12 cellular contexts compared by ENCODE assay signal in the genomic region with DNA sequence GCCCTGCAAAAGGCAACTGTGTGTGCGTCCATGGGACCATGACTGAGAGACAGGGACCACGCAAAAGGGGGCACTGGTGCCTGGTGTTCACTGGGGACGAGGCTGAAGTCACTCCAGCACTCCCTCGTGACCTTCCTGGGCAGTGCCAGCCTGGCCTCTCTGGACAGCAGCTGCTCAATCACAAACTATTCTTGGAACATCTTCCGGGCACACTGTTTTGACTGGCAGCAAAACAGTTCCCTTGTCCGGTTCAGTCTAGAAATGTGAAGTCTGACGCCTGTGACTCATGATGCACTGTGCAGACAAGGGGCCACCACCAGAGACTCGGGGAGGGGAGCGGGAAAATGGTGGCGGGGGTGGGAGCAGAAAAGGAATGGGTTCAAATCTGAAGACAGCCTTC. TPM values are rescaled to one million over a fixed set of nuclear protein-coding genes. Genes with fewer than 3 reads are reported as not detected.
DNase-seq lines count a peak whose midpoint lies in the region; ATAC-seq and TF ChIP-seq lines count a peak whose summit lies in the region.
"Had no signal": no experiment of that assay in that cellular context is flagged by ENCODE, and none has a peak within 500 bp of the region (broad histone marks: within the 10 kb centered on the region; RNA-seq: fewer than 3 reads in every experiment).

No MANE protein-coding gene starts in this region.

- H3K27me3 ChIP-seq in CD4-positive, alpha-beta T cell (ENCODE audit: control insufficient read depth, insufficient read depth, low read length) = no peaks in the 10 kb centered on the region
- no peaks in the 10 kb centered on the region for H3K27me3 ChIP-seq in WERI-Rb-1 (ENCODE audit: insufficient read depth, low read depth, severe bottlenecking)
- H3K27me3 ChIP-seq: BLaER1, esophagus squamous epithelium had no signal

- peaks cover 36% of the 10 kb centered on the region for H3K4me1 Mint-ChIP-seq in CD4-positive, alpha-beta T cell (ENCODE audit: low read depth)

- no peak for TF ChIP-seq CTCF in CD4-positive, alpha-beta T cell (IDR thresholded peaks at IDR 0.05)
- TF ChIP-seq CTCF in WERI-Rb-1 (IDR thresholded peaks at IDR 0.05; ENCODE audit: low read depth, low read length) = no peak

- H3K9me3 Mint-ChIP-seq in CD4-positive, alpha-beta T cell = no peaks in the 10 kb centered on the region

- no peak overlapping the region for H3K4me3 ChIP-seq in WERI-Rb-1 (ENCODE audit: low read depth, low read length)
- H3K4me3 ChIP-seq: BLaER1, esophagus squamous epithelium had no signal

- peak overlapping the region; percentile 20 for H3K27ac Mint-ChIP-seq in CD4-positive, alpha-beta T cell

- CTCF ChIA-PET in CD4-positive, alpha-beta T cell (lab: Charles Lee) = no interaction called here

- no peaks in the 10 kb centered on the region for H3K9me3 ChIP-seq in CD4-positive, alpha-beta T cell (ENCODE audit: control insufficient read depth, low read length)
- no peaks in the 10 kb centered on the region for H3K9me3 ChIP-seq in WERI-Rb-1 (ENCODE audit: severe bottlenecking)
- H3K9me3 ChIP-seq: BLaER1, esophagus squamous epithelium had no signal

- POLR2A ChIA-PET in CD4-positive, alpha-beta T cell (lab: Charles Lee) = no interaction called here

- no peak overlapping the region for H3K27ac ChIP-seq in CD4-positive, alpha-beta T cell (ENCODE audit: low read depth, low read length)
- H3K27ac ChIP-seq in WERI-Rb-1 = no peak overlapping the region
- H3K27ac ChIP-seq: BLaER1 had no signal

- H3K36me3 Mint-ChIP-seq in CD4-positive, alpha-beta T cell (ENCODE audit: low read depth) = peaks cover 9% of the 10 kb centered on the region

- intact Hi-C loops in CD4-positive, alpha-beta T cell (cut with DNase I, micrococcal nuclease) = no loop called here
- intact Hi-C loops in left cardiac atrium (cut with DNase I) (no loop called here), sciatic nerve (cut with DNase I) (no loop called here)

- no peaks in the 10 kb centered on the region for H3K27me3 Mint-ChIP-seq in CD4-positive, alpha-beta T cell

- peaks cover 3% of the 10 kb centered on the region; the same call in 1 of the 2 replicates for H3K36me3 ChIP-seq in WERI-Rb-1

- H3K4me3 Mint-ChIP-seq in CD4-positive, alpha-beta T cell = no peak overlapping the region

- DNase-seq in CD4-positive, alpha-beta T cell = no peak
- DNase-seq in astrocyte of the hippocampus (ENCODE audit: low read depth, low spot score) (peak; percentile 60), left cardiac atrium (peak; percentile 81), sciatic nerve (ENCODE audit: low spot score) (peak; percentile 66), WERI-Rb-1 (no peak), CD1c-positive myeloid dendritic cell (ENCODE audit: extremely low spot score) (no peak)
- DNase-seq: activated naive CD4-positive, alpha-beta T cell; esophagus squamous epithelium; NK-92 treated with Interleukin-12 subunit alpha and Interleukin-12 subunit beta, amount 100 ng/mL, for 24 hours had no signal

- ATAC-seq in CD4-positive, alpha-beta T cell (ENCODE audit: poor library complexity) = no peak
- ATAC-seq in left cardiac atrium (peak; percentile 90), sciatic nerve (peak; percentile 71), HG03469 (IDR thresholded peaks at IDR 0.05; ENCODE audit: unreplicated experiment) (no peak), GM18519 (IDR thresholded peaks at IDR 0.05; ENCODE audit: low FRiP score, unreplicated experiment) (no peak)

RNA-seq across cellular contexts. Expression of a gene that starts 20.8 kb away (rescaled TPM):
- 10 to 100 TPM; 26.2 to 28.6 TPM for total RNA-seq in CD4-positive, alpha-beta T cell
- total RNA-seq in left cardiac atrium = 10 to 100 TPM; 20.1 to 22.3 TPM
- total RNA-seq in sciatic nerve = 26.9 TPM

RNA-seq across cellular contexts. Expression of a gene that starts 42.3 kb away (rescaled TPM):
- total RNA-seq in CD4-positive, alpha-beta T cell = 1 to 10 TPM; 4.9 to 5.5 TPM
- total RNA-seq in left cardiac atrium (1 to 10 TPM; 3.1 to 3.7 TPM), sciatic nerve (5.3 TPM)

RNA-seq across cellular contexts. Expression of a gene that starts 54.8 kb away (rescaled TPM):
- 1 to 10 TPM; 3.3 to 3.4 TPM for total RNA-seq in CD4-positive, alpha-beta T cell
- total RNA-seq in left cardiac atrium (10 to 100 TPM; 91.7 to 98.0 TPM), sciatic nerve (24.7 TPM)

Comparison
In these comparisons a context has a peak if more than half of its experiments do, and no peak if none do; other contexts are left out.
1. ATAC-seq: peak in left cardiac atrium (2 of 2) and sciatic nerve (single experiment); none in CD4-positive, alpha-beta T cell (single experiment), HG03469 (single experiment) and GM18519 (single experiment).
2. DNase-seq: peak in astrocyte of the hippocampus (single experiment), left cardiac atrium (single experiment) and sciatic nerve (single experiment); none in CD4-positive, alpha-beta T cell (0 of 10), WERI-Rb-1 (single experiment) and CD1c-positive myeloid dendritic cell (single experiment).